Comparison of ENCODE assay signal across 14 cellular contexts in the genomic region with DNA sequence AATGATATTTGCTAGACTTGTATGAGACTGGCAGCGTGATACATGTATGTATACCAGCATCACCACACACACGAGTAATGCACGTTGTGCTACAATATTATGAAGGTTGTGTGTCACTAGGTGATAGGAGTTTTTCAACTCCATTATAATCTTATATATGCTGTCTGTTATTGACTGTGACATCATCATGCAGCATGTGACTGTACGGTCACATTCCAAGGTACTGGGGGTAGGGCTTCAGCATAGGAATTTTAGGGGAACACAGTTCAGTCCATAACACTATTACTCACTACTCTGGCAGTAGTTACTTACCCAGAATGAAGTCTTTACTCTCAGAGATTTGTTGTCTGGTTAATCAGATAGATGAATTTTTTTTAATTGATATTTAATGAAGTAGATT.
A peak's percentile ranks its signal among the peaks of the same experiment; 100 is the strongest.
DNase-seq lines count a peak whose midpoint lies in the region; ATAC-seq and TF ChIP-seq lines count a peak whose summit lies in the region.
"Had no signal": no experiment of that assay in that cellular context is flagged by ENCODE, and none has a peak within 500 bp of the region (broad histone marks: within the 10 kb centered on the region; RNA-seq: fewer than 3 reads in every experiment).

No MANE protein-coding gene starts in this region.

- no peaks in the 10 kb centered on the region for H3K27me3 Mint-ChIP-seq in HFFc6 (ENCODE audit: insufficient read depth)
- H3K27me3 Mint-ChIP-seq: CD4-positive, CD25-positive, alpha-beta regulatory T cell had no signal

- no peaks in the 10 kb centered on the region for H3K9me3 Mint-ChIP-seq in HFFc6
- H3K9me3 Mint-ChIP-seq: CD4-positive, CD25-positive, alpha-beta regulatory T cell had no signal

- ATAC-seq in stimulated activated naive CD8-positive, alpha-beta T cell treated with anti-CD3 and anti-CD28 coated beads, Interleukin-15, Interleukin-2, amounts not matched to agents 100 U/mL and 50 U/mL, for 24 hours: no peak
- ATAC-seq: HCT116 had no signal

- TF ChIP-seq CTCF in HFFc6 (IDR thresholded peaks at IDR 0.05) (no peak), choroid plexus epithelial cell (conservative IDR thresholded peaks at IDR 0.05; ENCODE audit: low read depth, low read length) (no peak), retinal pigment epithelial cell (conservative IDR thresholded peaks at IDR 0.05; ENCODE audit: low read depth, low read length) (no peak)

- no peak overlapping the region for H3K4me3 Mint-ChIP-seq in HFFc6
- H3K4me3 Mint-ChIP-seq: CD4-positive, CD25-positive, alpha-beta regulatory T cell had no signal

- DNase-seq in EL (peak; percentile 47), HFFc6 (peak; percentile 7), choroid plexus epithelial cell (ENCODE audit: low read depth) (peak; percentile 46), retinal pigment epithelial cell (ENCODE audit: low read depth) (peak; percentile 26), NCI-H2227 treated with DMSO at 0.1 percent for 48 hours (lab: John Stamatoyannopoulos, UW) (no peak), NCI-H1417 treated with DMSO at 0.1 percent for 48 hours (lab: John Stamatoyannopoulos, UW) (no peak)
- DNase-seq in stimulated activated naive CD8-positive, alpha-beta T cell treated with anti-CD3 and anti-CD28 coated beads, Interleukin-15, Interleukin-2, amounts not matched to agents 100 U/mL and 50 U/mL, for 24 hours: no peak
- DNase-seq: ACHN; Calu3; CD4-positive, CD25-positive, alpha-beta regulatory T cell; DMS 273 treated with DMSO at 0.1 percent for 48 hours; GDM1 had no signal

- H3K36me3 Mint-ChIP-seq in HFFc6 (ENCODE audit: low read depth): no peaks in the 10 kb centered on the region

- H3K4me3 ChIP-seq in choroid plexus epithelial cell (ENCODE audit: low read depth, low read length) (no peak overlapping the region), retinal pigment epithelial cell (ENCODE audit: low read length) (no peak overlapping the region)
- H3K4me3 ChIP-seq: BLaER1 treated with 17β-estradiol and CSF1 and Interleukin-3, amounts not matched to agents 10 nM and 100 nM had no signal

- H3K27ac Mint-ChIP-seq in HFFc6: no peak overlapping the region

- H3K4me1 Mint-ChIP-seq in HFFc6 (ENCODE audit: low read depth): peaks cover 14% of the 10 kb centered on the region

Comparison
In these comparisons a context has a peak if more than half of its experiments do, and no peak if none do; other contexts are left out.
1. DNase-seq: peak in EL (single experiment), HFFc6 (single experiment), choroid plexus epithelial cell (single experiment) and retinal pigment epithelial cell (single experiment); none in NCI-H2227 treated with DMSO at 0.1 percent for 48 hours (single experiment), NCI-H1417 treated with DMSO at 0.1 percent for 48 hours (single experiment) and stimulated activated naive CD8-positive, alpha-beta T cell treated with anti-CD3 and anti-CD28 coated beads, Interleukin-15, Interleukin-2, amounts not matched to agents 100 U/mL and 50 U/mL, for 24 hours (single experiment).